8 cellular contexts compared by ENCODE assay signal in the genomic region with DNA sequence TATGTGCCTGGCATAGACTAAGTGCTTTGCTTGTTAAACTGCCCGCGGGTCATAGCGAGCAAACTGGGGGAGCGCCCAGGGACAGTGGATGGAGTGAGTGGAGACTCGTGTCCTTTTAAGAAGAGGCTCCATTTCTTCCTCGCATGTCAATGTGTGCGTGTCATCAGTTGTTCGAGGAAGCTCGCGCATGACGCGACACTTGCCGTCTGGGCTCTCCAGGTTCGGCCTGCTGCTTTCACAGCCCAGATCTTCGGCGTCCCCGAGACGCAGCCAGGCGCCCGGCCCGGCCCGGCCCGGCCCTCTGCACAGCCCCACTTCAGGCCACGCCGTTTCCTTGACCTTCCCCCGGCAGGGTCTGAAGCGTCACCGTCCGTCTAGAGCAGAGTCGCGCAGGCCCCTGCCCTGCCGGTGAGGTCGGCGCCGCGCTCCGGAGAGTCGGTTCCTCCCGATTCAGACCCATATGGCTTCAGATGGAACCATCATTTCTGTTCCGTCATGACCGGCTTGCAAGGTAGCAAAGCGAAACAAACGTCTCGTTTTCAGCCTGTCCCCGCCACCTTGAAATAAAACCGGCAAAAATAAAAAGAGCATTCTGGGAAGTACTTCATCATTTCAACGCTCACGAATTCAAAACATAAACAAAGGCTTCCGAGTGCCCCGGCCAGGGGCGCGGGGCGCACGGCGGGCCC. TPM values are rescaled to one million over a fixed set of nuclear protein-coding genes. Genes with fewer than 3 reads are reported as not detected.
DNase-seq lines count a peak whose midpoint lies in the region; TF ChIP-seq lines count a peak whose summit lies in the region.

No MANE protein-coding gene starts in this region.

- H3K4me1 Mint-ChIP-seq in Calu3 (ENCODE audit: low read depth, unreplicated experiment): no peaks in the 10 kb centered on the region
- H3K4me1 Mint-ChIP-seq in mesothelial cell of epicardium: peaks cover 20% of the 10 kb centered on the region

- H3K27ac Mint-ChIP-seq in Calu3 (ENCODE audit: unreplicated experiment) (no peak overlapping the region), mesothelial cell of epicardium (peak overlapping the region; percentile 77)

- CTCF ChIA-PET in Calu3 (lab: Charles Lee): no interaction called here
- CTCF ChIA-PET in HEK293T (lab: Yijun Ruan, JAX): no interaction called here

- no TSS peak for BruUV-seq in Calu3 (replicated peaks; lab: Mats Ljungman, UMichigan)

- DNase-seq in Calu3: no peak
- peak; percentile 76 for DNase-seq in H7
- no peak for DNase-seq in WERI-Rb-1
- DNase-seq in epithelial cell of esophagus (ENCODE audit: low read depth): peak; percentile 61
- peak in 1 of 2 experiments; percentile 49 for DNase-seq in mesothelial cell of epicardium (ENCODE audit: low spot score in 2 of 2, unreplicated experiment in 2 of 2)
- peak; percentile 29 to 31 for DNase-seq in thyroid gland
- DNase-seq in HEK293T (ENCODE audit: extremely low spot score): no peak
- no peak for DNase-seq in HuH-7 (ENCODE audit: low spot score)

- peaks cover 56% of the 10 kb centered on the region for H3K27me3 ChIP-seq in H7 (ENCODE audit: control insufficient read depth, insufficient read depth, low read length)
- H3K27me3 ChIP-seq in WERI-Rb-1 (ENCODE audit: insufficient read depth, low read depth, severe bottlenecking): peaks cover 89% of the 10 kb centered on the region
- peaks cover 5% of the 10 kb centered on the region for H3K27me3 ChIP-seq in thyroid gland

- H3K9me3 ChIP-seq in WERI-Rb-1 (ENCODE audit: severe bottlenecking) (peaks cover 19% of the 10 kb centered on the region), thyroid gland (no peaks in the 10 kb centered on the region)

- TF ChIP-seq CTCF in Calu3 (IDR thresholded peaks at IDR 0.05; ENCODE audit: unreplicated experiment) (no peak), WERI-Rb-1 (IDR thresholded peaks at IDR 0.05; ENCODE audit: low read depth, low read length) (no peak), epithelial cell of esophagus (IDR thresholded peaks at IDR 0.05; ENCODE audit: insufficient read depth, low read depth, low read length, missing control alignments) (no peak), mesothelial cell of epicardium (IDR thresholded peaks at IDR 0.05; ENCODE audit: unreplicated experiment) (no peak), thyroid gland (IDR thresholded peaks at IDR 0.05) (no peak)

- peak overlapping the region; percentile 65 for H3K4me3 ChIP-seq in H7 (ENCODE audit: insufficient read depth, low read depth, low read length)
- H3K4me3 ChIP-seq in WERI-Rb-1 (ENCODE audit: low read depth, low read length): peak overlapping the region; percentile 43
- H3K4me3 ChIP-seq in epithelial cell of esophagus (ENCODE audit: low read length): peak overlapping the region; percentile 44
- peak overlapping the region in 2 of 3 donors; percentile 18 to 48 for H3K4me3 ChIP-seq in thyroid gland (replicated peaks in 1 of 3)

- intact Hi-C loops in Calu3 (cut with micrococcal nuclease; ENCODE audit: unreplicated experiment): no loop called here
- intact Hi-C loops in thyroid gland (cut with DNase I): no loop called here

- no peak overlapping the region for H3K27ac ChIP-seq in WERI-Rb-1
- peak overlapping the region in 2 of 3 donors; percentile 19 to 54 for H3K27ac ChIP-seq in thyroid gland

- POLR2A ChIA-PET in HEK293T (lab: Yijun Ruan, JAX): no interaction called here

- WGBS in thyroid gland, 2 donors: 2% methylated on average over 21 to 42 of the region's 55 CpGs

- peaks cover 4% of the 10 kb centered on the region for H3K36me3 Mint-ChIP-seq in Calu3 (ENCODE audit: insufficient read depth, unreplicated experiment)
- H3K36me3 Mint-ChIP-seq in mesothelial cell of epicardium: no peaks in the 10 kb centered on the region

- H3K4me3 Mint-ChIP-seq in Calu3 (ENCODE audit: low read depth, unreplicated experiment): peak overlapping the region; percentile 46
- peak overlapping the region; percentile 78 for H3K4me3 Mint-ChIP-seq in mesothelial cell of epicardium

- H3K9me3 Mint-ChIP-seq in Calu3 (ENCODE audit: low read depth, unreplicated experiment): no peaks in the 10 kb centered on the region
- peaks cover 5% of the 10 kb centered on the region for H3K9me3 Mint-ChIP-seq in mesothelial cell of epicardium

- peaks cover 5 to 13% of the 10 kb centered on the region in 2 donors for H3K4me1 ChIP-seq in thyroid gland

- H3K36me3 ChIP-seq in H7 (replicated peaks; ENCODE audit: control insufficient read depth, insufficient read depth, low read length): no peaks in the 10 kb centered on the region
- H3K36me3 ChIP-seq in WERI-Rb-1: no peaks in the 10 kb centered on the region
- H3K36me3 ChIP-seq in thyroid gland: no peaks in the 10 kb centered on the region

- no peak for TF ChIP-seq POLR2A in thyroid gland (IDR thresholded peaks at IDR 0.05)

- peaks cover 49% of the 10 kb centered on the region for H3K27me3 Mint-ChIP-seq in Calu3 (ENCODE audit: unreplicated experiment)
- peaks cover 88% of the 10 kb centered on the region for H3K27me3 Mint-ChIP-seq in mesothelial cell of epicardium (ENCODE audit: low read depth)

TF ChIP-seq in HEK293T, 16 proteins besides CTCF, POLR2A, EP300 and RAD21:
- TF ChIP-seq ELF4 (IDR thresholded peaks at IDR 0.05) (no peak), FOXK2 (IDR thresholded peaks at IDR 0.05) (no peak), SP1 (IDR thresholded peaks at IDR 0.05) (no peak), BHLHE40 (IDR thresholded peaks at IDR 0.05; ENCODE audit: borderline replicate concordance) (no peak), FOXM1 (IDR thresholded peaks at IDR 0.05; ENCODE audit: borderline replicate concordance) (no peak), ARNT (IDR thresholded peaks at IDR 0.05) (no peak)

RNA-seq across cellular contexts. Expression of a gene that starts 0.6 kb away (rescaled TPM):
- 17.7 and 19.6 TPM in 2 replicates for total RNA-seq in Calu3 (2022)
- total RNA-seq in H7 (2014; rRNA removed; shearing (Covaris generic)): 20.8 and 31.6 TPM in 2 replicates
- total RNA-seq in mesothelial cell of epicardium: 88.6 to 95.9 TPM (median 94.7 TPM) in 3 replicates
- 100 to 1,000 TPM in 2 of 4 donors, 10 to 100 TPM in 2; 64.2 to 127 (median 88.2) TPM for total RNA-seq in thyroid gland

Comparison
In these comparisons a context has a peak if more than half of its experiments do, and no peak if none do; other contexts are left out.
1. DNase-seq: peak in H7 (single experiment), epithelial cell of esophagus (single experiment) and thyroid gland (2 of 2); none in Calu3 (single experiment), WERI-Rb-1 (single experiment), HEK293T (single experiment) and HuH-7 (single experiment).
2. Peak in every context shown above with its lines, with median percentiles within 50 percentile points of each other: H3K4me3 ChIP-seq.